In genomic region chr1:161139765-161140164, GRCh38 we compare ENCODE assay signal across 8 cellular contexts. TPM values are rescaled to one million over a fixed set of nuclear protein-coding genes. Genes with fewer than 3 reads are reported as not detected.
DNase-seq lines count a peak whose midpoint lies in the region; ATAC-seq, FAIRE-seq and TF ChIP-seq lines count a peak whose summit lies in the region.

No MANE protein-coding gene starts in this region.

- DNase-seq in CD1c-positive myeloid dendritic cell (ENCODE audit: extremely low spot score) (peak; percentile 70), GM13976 (ENCODE audit: low spot score) (peak; percentile 59), OCI-M1 (lab: John Stamatoyannopoulos, UW) (peak; percentile 80), bronchial epithelial cell (ENCODE audit: low read depth) (peak; percentile 57), lower lobe of right lung (no peak), ovary (no peak), sciatic nerve (ENCODE audit: low spot score) (no peak)

- H3K9me3 ChIP-seq in lower lobe of right lung: no peaks in the 10 kb centered on the region
- H3K9me3 ChIP-seq in ovary: no peaks in the 10 kb centered on the region

- no peak overlapping the region for H3K4me3 ChIP-seq in bronchial epithelial cell (ENCODE audit: low read depth, low read length)
- H3K4me3 ChIP-seq in lower lobe of right lung: no peak overlapping the region
- no peak overlapping the region for H3K4me3 ChIP-seq in ovary

- no peak overlapping the region for H3K27ac ChIP-seq in lower lobe of right lung
- H3K27ac ChIP-seq in ovary: no peak overlapping the region

- 26 to 29% (median 27%) methylated on average over 1 of the region's 1 CpG for WGBS in ovary, 3 donors

- in situ Hi-C loops in GM13976 (cut with MboI; ENCODE audit: low sequenced_read_pairs, unreplicated experiment): no loop called here

- no peak for TF ChIP-seq EP300 in ovary (IDR thresholded peaks at IDR 0.05)

- no peak for TF ChIP-seq POLR2A in ovary (IDR thresholded peaks at IDR 0.05)

- intact Hi-C loops in lower lobe of right lung (cut with DNase I) (no loop called here), ovary (cut with DNase I) (no loop called here), sciatic nerve (cut with DNase I) (no loop called here)

- peak; percentile 32 to 66 for ATAC-seq in lower lobe of right lung
- no peak for ATAC-seq in HG03108 (IDR thresholded peaks at IDR 0.05; ENCODE audit: unreplicated experiment)
- no peak for ATAC-seq in sciatic nerve

- H3K27me3 ChIP-seq in bronchial epithelial cell (ENCODE audit: control insufficient read depth, insufficient read depth, low read length) (no peaks in the 10 kb centered on the region), lower lobe of right lung (ENCODE audit: low read depth) (no peaks in the 10 kb centered on the region), ovary (no peaks in the 10 kb centered on the region)

- no peak for FAIRE-seq in bronchial epithelial cell (lab: Jason Lieb, UNC)

- peak; percentile 31 for TF ChIP-seq CTCF in GM13976 (IDR thresholded peaks at IDR 0.05; ENCODE audit: borderline replicate concordance, control extremely low read depth, extremely low read depth, insufficient read depth, missing control alignments)
- TF ChIP-seq CTCF in bronchial epithelial cell (IDR thresholded peaks at IDR 0.05; ENCODE audit: insufficient read depth, low read length, severe bottlenecking): peak; percentile 39
- peak; percentile 49 for TF ChIP-seq CTCF in lower lobe of right lung (IDR thresholded peaks at IDR 0.05)
- TF ChIP-seq CTCF in ovary (IDR thresholded peaks at IDR 0.05): no peak

- H3K36me3 ChIP-seq in bronchial epithelial cell (ENCODE audit: control insufficient read depth, insufficient read depth, low read length): no peaks in the 10 kb centered on the region
- H3K36me3 ChIP-seq in lower lobe of right lung: no peaks in the 10 kb centered on the region
- no peaks in the 10 kb centered on the region for H3K36me3 ChIP-seq in ovary

- H3K4me1 ChIP-seq in lower lobe of right lung (peaks cover 28% of the 10 kb centered on the region), ovary (ENCODE audit: insufficient read depth) (no peaks in the 10 kb centered on the region)

RNA-seq across cellular contexts. Expression of gene DEDD, which starts 7.3 kb away (rescaled TPM):
- total RNA-seq in bronchial epithelial cell: 26.9 and 31.9 TPM in 2 replicates
- 38.3 TPM for total RNA-seq in lower lobe of right lung
- total RNA-seq in ovary: 10 to 100 TPM; 19.0 to 40.2 (median 38.1) TPM
- polyA plus RNA-seq in ovary: 10 to 100 TPM; 35.2 to 53.9 TPM
- 34.3 TPM for total RNA-seq in sciatic nerve

RNA-seq across cellular contexts. Expression of gene UFC1, which starts 14.0 kb away (rescaled TPM):
- 93.5 and 94.3 TPM in 2 replicates for total RNA-seq in bronchial epithelial cell
- 92.2 TPM for total RNA-seq in lower lobe of right lung
- total RNA-seq in ovary: 100 to 1,000 TPM in 3 of 7 donors, 10 to 100 TPM in 4; 63.2 to 111 (median 96.1) TPM
- polyA plus RNA-seq in ovary: 100 to 1,000 TPM; 131 to 209 TPM
- 70.4 TPM for total RNA-seq in sciatic nerve

RNA-seq across cellular contexts. Expression of gene USP21, which starts 19.5 kb away (rescaled TPM):
- 3.9 and 4.7 TPM in 2 replicates for total RNA-seq in bronchial epithelial cell
- total RNA-seq in lower lobe of right lung: 32.2 TPM
- total RNA-seq in ovary: 10 to 100 TPM; 16.7 to 41.9 (median 38.5) TPM
- 10 to 100 TPM; 29.2 to 32.0 TPM for polyA plus RNA-seq in ovary
- total RNA-seq in sciatic nerve: 23.5 TPM

RNA-seq across cellular contexts. Expression of gene NIT1, which starts 21.9 kb away (rescaled TPM):
- 40.5 and 58.2 TPM in 2 replicates for total RNA-seq in bronchial epithelial cell
- total RNA-seq in lower lobe of right lung: 43.6 TPM
- total RNA-seq in ovary: 10 to 100 TPM; 25.4 to 37.1 (median 33.7) TPM
- polyA plus RNA-seq in ovary: 10 to 100 TPM; 36.7 to 37.5 TPM
- total RNA-seq in sciatic nerve: 38.0 TPM

RNA-seq across cellular contexts. Expression of gene PFDN2, which starts 21.9 kb away (rescaled TPM):
- total RNA-seq in bronchial epithelial cell (204 and 224 TPM in 2 replicates), lower lobe of right lung (46.2 TPM), ovary (10 to 100 TPM; 18.1 to 54.0 (median 46.9) TPM), sciatic nerve (57.0 TPM)
- 10 to 100 TPM; 66.6 to 94.4 TPM for polyA plus RNA-seq in ovary

Comparison
In these comparisons a context has a peak if more than half of its experiments do, and no peak if none do; other contexts are left out.
1. DNase-seq: peak in CD1c-positive myeloid dendritic cell (single experiment), GM13976 (single experiment), OCI-M1 (single experiment) and bronchial epithelial cell (single experiment); none in lower lobe of right lung (single experiment), ovary (0 of 5) and sciatic nerve (single experiment).
2. CTCF ChIP-seq: peak in GM13976 (single experiment), bronchial epithelial cell (single experiment) and lower lobe of right lung (single experiment); none in ovary (0 of 3).
3. ATAC-seq: peak in lower lobe of right lung (2 of 2); none in HG03108 (single experiment) and sciatic nerve (single experiment).